In genomic region chr1:63054184-63054583, GRCh38 we compare ENCODE assay signal across 8 cellular contexts.
"Had no signal": no experiment of that assay in that cellular context is flagged by ENCODE, and none has a peak within 500 bp of the region (broad histone marks: within the 10 kb centered on the region; RNA-seq: fewer than 3 reads in every experiment).

No MANE protein-coding gene starts in this region.

- H3K9ac ChIP-seq: KMS-11 had no signal

- H3K4me2 ChIP-seq: KMS-11 had no signal

- H3K27ac ChIP-seq: KMS-11 had no signal

- H3K4me3 Mint-ChIP-seq: H9 had no signal

- DNase-seq: GOT3, H9, HCEC 1CT, Karpas-422, KBM-7 had no signal

- FAIRE-seq: H54, HTR-8/SVneo had no signal

- H3K9me3 Mint-ChIP-seq: H9 had no signal
